8 cellular contexts compared by ENCODE assay signal in genomic region chr3:75785091-75785755, GRCh38. TPM values are rescaled to one million over a fixed set of nuclear protein-coding genes. Genes with fewer than 3 reads are reported as not detected.
A peak's percentile ranks its signal among the peaks of the same experiment; 100 is the strongest.
DNase-seq lines count a peak whose midpoint lies in the region; ATAC-seq and TF ChIP-seq lines count a peak whose summit lies in the region.
"Not testable (repeated sequence)": the region's sequence is repeated elsewhere in the genome, so short reads cannot be mapped to it uniquely, and the experiment has no call there.

Gene ZNF717 (minus strand): TSS chr3:75785549. CDS start chr3:75783362, 2,187 bp downstream.

- H3K9me3 ChIP-seq in HEK293 (ENCODE audit: control insufficient read depth, insufficient read depth, low read depth, low read length): not testable (repeated sequence)

- H3K36me3 Mint-ChIP-seq in WTC11: peaks cover 44% of the 10 kb centered on the region
- H3K36me3 Mint-ChIP-seq in natural killer cell treated with Interleukin-12 subunit alpha and Interleukin-12 subunit beta and Interleukin-15 and Interleukin-18, amount 100 ng/mL, for 72 hours: peaks cover 36% of the 10 kb centered on the region

- H3K36me3 ChIP-seq in BJ (ENCODE audit: control insufficient read depth, insufficient read depth, low read length): not testable (repeated sequence)
- peaks cover 0 to 29% of the 10 kb centered on the region in 2 experiments; a peak in 1 of 3 replicates for H3K36me3 ChIP-seq in HEK293 (ENCODE audit: control insufficient read depth in 2 of 2, insufficient read depth in 1 of 2, low read length in 2 of 2)

- ATAC-seq in WTC11: not testable (repeated sequence)
- peak in 1 of 2 donors; percentile 62 for ATAC-seq in natural killer cell treated with Interleukin-12 subunit alpha and Interleukin-12 subunit beta and Interleukin-15 and Interleukin-18, amount 100 ng/mL, for 72 hours

- not testable (repeated sequence) for H3K27me3 ChIP-seq in BJ (ENCODE audit: control insufficient read depth, insufficient read depth, low read length)

- H3K27me3 Mint-ChIP-seq in WTC11 (ENCODE audit: low read depth): not testable (repeated sequence)
- H3K27me3 Mint-ChIP-seq in natural killer cell treated with Interleukin-12 subunit alpha and Interleukin-12 subunit beta and Interleukin-15 and Interleukin-18, amount 100 ng/mL, for 72 hours: peaks cover 9 to 11% of the 10 kb centered on the region in 2 donors

- H3K27ac Mint-ChIP-seq in WTC11: peak within 1 kb of the TSS; percentile 66; the same call in 1 of the 2 replicates
- H3K27ac Mint-ChIP-seq in natural killer cell treated with Interleukin-12 subunit alpha and Interleukin-12 subunit beta and Interleukin-15 and Interleukin-18, amount 100 ng/mL, for 72 hours: peak within 1 kb of the TSS; percentile 75 to 89

- DNase-seq in BJ (ENCODE audit: low read depth) (peak; percentile 47), NCI-H2227 treated with DMSO at 0.1 percent for 48 hours (lab: John Stamatoyannopoulos, UW) (peak; percentile 76), WTC11 (ENCODE audit: low spot score) (peak; percentile 96), anterior cingulate cortex (lab: John Stamatoyannopoulos, UW) (peak; percentile 66 to 96 (median 88)), globus pallidus (ENCODE audit: low spot score) (peak; percentile 88)
- DNase-seq in natural killer cell treated with Interleukin-12 subunit alpha and Interleukin-12 subunit beta and Interleukin-15 and Interleukin-18, amount 100 ng/mL, for 72 hours (ENCODE audit: low spot score): peak; percentile 93
- DNase-seq in stimulated activated CD8-positive, alpha-beta memory T cell treated with anti-CD3 and anti-CD28 coated beads, Interleukin-15, amount 100 ng/mL, for 1 hour (ENCODE audit: low read depth): peak; percentile 87

- not testable (repeated sequence) for TF ChIP-seq CTCF in BJ (IDR thresholded peaks at IDR 0.05; ENCODE audit: insufficient read depth, low read depth, low read length); HEK293 (tag by site-specific recombination; IDR thresholded peaks at IDR 0.05); WTC11 (IDR thresholded peaks at IDR 0.05)

- H3K4me1 ChIP-seq in HEK293 (ENCODE audit: control insufficient read depth, insufficient read depth, low read length): not testable (repeated sequence)

- peak within 1 kb of the TSS; percentile 87 for H3K4me3 Mint-ChIP-seq in WTC11
- peak within 1 kb of the TSS; percentile 80 for H3K4me3 Mint-ChIP-seq in natural killer cell treated with Interleukin-12 subunit alpha and Interleukin-12 subunit beta and Interleukin-15 and Interleukin-18, amount 100 ng/mL, for 72 hours

- peaks cover 35% of the 10 kb centered on the region for H3K4me1 Mint-ChIP-seq in WTC11
- H3K4me1 Mint-ChIP-seq in natural killer cell treated with Interleukin-12 subunit alpha and Interleukin-12 subunit beta and Interleukin-15 and Interleukin-18, amount 100 ng/mL, for 72 hours (ENCODE audit: low read depth in 2 of 2): peaks cover 24 to 29% of the 10 kb centered on the region in 2 donors

- CTCF ChIA-PET in BJ (lab: Yijun Ruan, JAX); HEK293 (lab: Yijun Ruan, JAX): not testable (repeated sequence)
- CTCF ChIA-PET in WTC11 (lab: Charles Lee): interaction anchor here (0.6 to 1.1 kb wide), 2 partner anchors 15 to 62 kb away, joined by 3 read pairs; no protein-coding TSS in a partner anchor

- not testable (repeated sequence) for H3K27ac ChIP-seq in HEK293 (ENCODE audit: extremely low read depth, low read depth, low read length)

- POLR2A ChIA-PET in BJ (lab: Charles Lee); HEK293 (lab: Yijun Ruan, JAX); WTC11 (lab: Charles Lee): not testable (repeated sequence)

- H3K4me3 ChIP-seq in BJ (ENCODE audit: low read depth, low read length) (peak within 1 kb of the TSS; percentile 68), HEK293 (ENCODE audit: low read depth, low read length) (peak within 1 kb of the TSS; percentile 61)

- peaks cover 52% of the 10 kb centered on the region for H3K9me3 Mint-ChIP-seq in WTC11
- H3K9me3 Mint-ChIP-seq in natural killer cell treated with Interleukin-12 subunit alpha and Interleukin-12 subunit beta and Interleukin-15 and Interleukin-18, amount 100 ng/mL, for 72 hours: peaks cover 17% of the 10 kb centered on the region

TF ChIP-seq in HEK293, 187 proteins besides CTCF, POLR2A, EP300 and RAD21 (continues in another document):
- 0 out of 2 replicates have a peak, but pooled peaks have one; percentile 29 for TF ChIP-seq ZNF518A (tag by site-specific recombination; conservative IDR thresholded peaks at IDR 0.05; ENCODE audit: low read depth)

TF ChIP-seq in WTC11, 78 proteins besides CTCF, POLR2A, EP300 and RAD21:
- TF ChIP-seq TP53 (CRISPR knock-in tag; IDR thresholded peaks at IDR 0.05): 0 out of 2 replicates have a peak, but pooled peaks have one; percentile 46
- TF ChIP-seq ZNF121 (CRISPR knock-in tag; IDR thresholded peaks at IDR 0.05): peak; percentile 100
- 0 out of 2 replicates have a peak, but pooled peaks have one; percentile 30 for TF ChIP-seq ZNF219 (CRISPR knock-in tag; IDR thresholded peaks at IDR 0.05; ENCODE audit: borderline replicate concordance)
- 0 out of 2 replicates have a peak, but pooled peaks have one; percentile 26 for TF ChIP-seq MYBL2 (CRISPR knock-in tag; IDR thresholded peaks at IDR 0.05)
- TF ChIP-seq MAX (CRISPR knock-in tag; IDR thresholded peaks at IDR 0.05): peak; percentile 23; the same call in 1 of the 2 replicates
- TF ChIP-seq JUN (CRISPR knock-in tag; IDR thresholded peaks at IDR 0.05): peak; percentile 55; the same call in 1 of the 2 replicates
- peak; percentile 91 for TF ChIP-seq SP1 (CRISPR knock-in tag; conservative IDR thresholded peaks at IDR 0.05)
- peak; percentile 85 for TF ChIP-seq PRDM15 (CRISPR knock-in tag; IDR thresholded peaks at IDR 0.05)
- 0 out of 2 replicates have a peak, but pooled peaks have one; percentile 15 for TF ChIP-seq FOXP4 (CRISPR knock-in tag; IDR thresholded peaks at IDR 0.05)

RNA-seq across cellular contexts. Expression of gene ZNF717, which starts in this region (rescaled TPM):
- polyA plus RNA-seq in BJ (2011; rRNA removed): 7.0 and 10.5 TPM in 2 replicates
- 11.0 and 13.4 TPM in 2 replicates for polyA minus RNA-seq in BJ (2011; rRNA and poly(A)+ RNA removed)
- 33.5 to 35.6 TPM (median 35.4 TPM) in 3 replicates for total RNA-seq in WTC11 (2021)
- total RNA-seq in natural killer cell treated with Interleukin-12 subunit alpha and Interleukin-12 subunit beta and Interleukin-15 and Interleukin-18, amount 100 ng/mL, for 72 hours: 1 to 10 TPM; 7.3 to 9.6 TPM
